ENCODE assay signal across 13 cellular contexts in the genomic region with DNA sequence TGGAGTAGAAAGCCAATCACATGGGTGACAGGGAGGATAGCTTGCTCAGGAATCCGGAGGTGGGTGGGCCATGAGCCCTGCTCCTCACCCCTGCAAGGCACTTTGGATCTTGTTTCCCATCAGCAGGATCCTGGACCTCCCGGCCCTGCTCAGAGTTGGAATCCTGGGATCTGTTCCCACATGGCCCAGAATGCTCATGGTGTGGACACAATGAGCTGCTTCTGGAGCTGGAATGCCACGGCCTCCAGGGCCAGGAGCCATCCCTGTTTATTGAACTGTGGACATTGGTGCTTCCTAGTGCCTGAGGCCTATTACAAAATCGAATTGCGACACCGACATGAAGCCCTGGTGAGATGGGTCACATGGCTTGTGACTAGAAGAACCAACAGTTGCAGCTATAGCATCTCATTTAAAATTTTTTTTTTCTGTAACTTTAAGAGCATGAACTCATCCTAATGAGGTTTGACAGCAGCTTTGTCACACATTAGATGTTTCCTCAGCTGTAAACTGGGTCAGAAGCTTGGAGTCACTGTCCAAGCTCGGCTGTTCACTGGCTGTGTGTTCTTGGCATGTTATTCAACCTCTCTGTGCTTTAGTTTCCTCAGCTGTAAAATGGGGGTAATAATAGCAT. TPM values are rescaled to one million over a fixed set of nuclear protein-coding genes. Genes with fewer than 3 reads are reported as not detected.
DNase-seq lines count a peak whose midpoint lies in the region; ATAC-seq and TF ChIP-seq lines count a peak whose summit lies in the region.
"Had no signal": no experiment of that assay in that cellular context is flagged by ENCODE, and none has a peak within 500 bp of the region (broad histone marks: within the 10 kb centered on the region; RNA-seq: fewer than 3 reads in every experiment).

No MANE protein-coding gene starts in this region.

- H3K4me3 Mint-ChIP-seq in T-helper 2 cell treated with Interferon-gamma antibody and Interleukin-4, amounts not matched to agents 5 μg/mL and 100 μg/mL, for 36 hours = no peak overlapping the region
- H3K4me3 Mint-ChIP-seq: naive thymus-derived CD8-positive, alpha-beta T cell; T-helper 1 cell treated with Interleukin-12 subunit alpha and Interleukin-12 subunit beta and Interleukin-4 antibody, amounts not matched to agents 30 μg/mL and 1 μg/mL, for 36 hours had no signal

- no peak overlapping the region for H3K27ac Mint-ChIP-seq in T-helper 2 cell treated with Interferon-gamma antibody and Interleukin-4, amounts not matched to agents 5 μg/mL and 100 μg/mL, for 36 hours
- H3K27ac Mint-ChIP-seq: naive thymus-derived CD8-positive, alpha-beta T cell; T-helper 1 cell treated with Interleukin-12 subunit alpha and Interleukin-12 subunit beta and Interleukin-4 antibody, amounts not matched to agents 30 μg/mL and 1 μg/mL, for 36 hours had no signal

- no peaks in the 10 kb centered on the region for H3K9me3 Mint-ChIP-seq in T-helper 2 cell treated with Interferon-gamma antibody and Interleukin-4, amounts not matched to agents 5 μg/mL and 100 μg/mL, for 36 hours
- H3K9me3 Mint-ChIP-seq: naive thymus-derived CD8-positive, alpha-beta T cell; T-helper 1 cell treated with Interleukin-12 subunit alpha and Interleukin-12 subunit beta and Interleukin-4 antibody, amounts not matched to agents 30 μg/mL and 1 μg/mL, for 36 hours had no signal

- H2BK120ac ChIP-seq in trophoblast cell (ENCODE audit: insufficient read depth, low read length, poor library complexity) = no peak overlapping the region

- H3K18ac ChIP-seq in trophoblast cell (ENCODE audit: low read length) = no peak overlapping the region

- peak; percentile 93 for DNase-seq in EH (ENCODE audit: low read depth)
- peak; percentile 34 to 90 for DNase-seq in PC-9
- peak; percentile 28 for DNase-seq in fibroblast of the conjunctiva (ENCODE audit: low read depth)
- peak; percentile 76 to 91 for DNase-seq in trophoblast cell
- no peak for DNase-seq in DMS79 (lab: John Stamatoyannopoulos, UW)
- DNase-seq in T-helper 2 cell treated with Interferon-gamma antibody and Interleukin-4, amounts not matched to agents 5 μg/mL and 100 μg/mL, for 36 hours (ENCODE audit: low spot score) = no peak
- no peak for DNase-seq in SHP77 treated with DMSO at 0.1 percent for 48 hours (lab: John Stamatoyannopoulos, UW)
- DNase-seq: activated gamma-delta T cell; naive thymus-derived CD8-positive, alpha-beta T cell; stimulated activated CD4-positive, alpha-beta T cell treated with anti-CD3 and anti-CD28 coated beads, Interleukin-4, amount 100 ng/mL, for 4 hours had no signal

- no peak overlapping the region for H3K27ac ChIP-seq in PC-9
- H3K27ac ChIP-seq in trophoblast cell (ENCODE audit: low read depth, low read length) = peak overlapping the region; percentile 6

- WGBS in trophoblast cell (ENCODE audit: extremely low coverage, insufficient coverage, insufficient read length) = no CpG with 5 or more reads among the region's 7 CpGs

- peak overlapping the region; percentile 16 for H3K4me2 ChIP-seq in PC-9
- no peak overlapping the region for H3K4me2 ChIP-seq in trophoblast cell (ENCODE audit: low read length)

- peaks cover 2% of the 10 kb centered on the region for H3K4me1 Mint-ChIP-seq in T-helper 2 cell treated with Interferon-gamma antibody and Interleukin-4, amounts not matched to agents 5 μg/mL and 100 μg/mL, for 36 hours (ENCODE audit: low read depth)

- H2BK12ac ChIP-seq in trophoblast cell (ENCODE audit: low read length) = no peak overlapping the region

- H3K4me3 ChIP-seq in PC-9 (no peak overlapping the region), trophoblast cell (ENCODE audit: low read depth, low read length) (no peak overlapping the region)

- H3K4ac ChIP-seq in trophoblast cell (ENCODE audit: low read depth, low read length) = no peak overlapping the region

- no peaks in the 10 kb centered on the region for H3K36me3 Mint-ChIP-seq in T-helper 2 cell treated with Interferon-gamma antibody and Interleukin-4, amounts not matched to agents 5 μg/mL and 100 μg/mL, for 36 hours (ENCODE audit: low read depth)
- H3K36me3 Mint-ChIP-seq: naive thymus-derived CD8-positive, alpha-beta T cell had no signal

- no TSS peak for BruUV-seq in PC-9 (replicated peaks; lab: Mats Ljungman, UMichigan)

- H4K8ac ChIP-seq in trophoblast cell (ENCODE audit: low read depth, low read length) = no peak overlapping the region

- no peaks in the 10 kb centered on the region for H4K20me1 ChIP-seq in PC-9 (ENCODE audit: insufficient read depth)

- no peak overlapping the region for H3K23ac ChIP-seq in trophoblast cell (ENCODE audit: low read length)

- no peak overlapping the region for H4K91ac ChIP-seq in trophoblast cell (ENCODE audit: low read depth, low read length)

- H2AK5ac ChIP-seq in trophoblast cell (ENCODE audit: low read length) = no peak overlapping the region

- POLR2A ChIA-PET in PC-9 (lab: Charles Lee; ENCODE audit: unreplicated experiment) = no interaction called here

- no peak overlapping the region for H2BK5ac ChIP-seq in trophoblast cell (ENCODE audit: low read depth, low read length, poor library complexity)

- H3K27me3 ChIP-seq in PC-9 (ENCODE audit: insufficient read depth, low read depth) (no peaks in the 10 kb centered on the region), trophoblast cell (ENCODE audit: insufficient read depth, low read length) (no peaks in the 10 kb centered on the region)

- H3K14ac ChIP-seq in trophoblast cell (ENCODE audit: low read length) = no peak overlapping the region

- no peak overlapping the region for H2AFZ ChIP-seq in PC-9
- no peak overlapping the region for H2AFZ ChIP-seq in trophoblast cell (ENCODE audit: insufficient read depth, low read length, poor library complexity)

- no peak for TF ChIP-seq CTCF in PC-9 (conservative IDR thresholded peaks at IDR 0.05)

- H3K36me3 ChIP-seq in PC-9 (ENCODE audit: low read depth) (peaks cover 19% of the 10 kb centered on the region; the same call in 1 of the 2 replicates), trophoblast cell (ENCODE audit: control insufficient read depth in 1 of 2, insufficient read depth in 2 of 2, low read length in 2 of 2) (peaks cover 27 to 29% of the 10 kb centered on the region in 2 experiments)

- CTCF ChIA-PET in PC-9 (lab: Charles Lee) = interaction anchor here (1.2 kb wide), 1 partner anchor 40 kb away, joined by 3 read pairs; the partner anchor contains the start of gene GOLT1A

- peaks cover 27% of the 10 kb centered on the region for H3F3A ChIP-seq in PC-9 (ENCODE audit: insufficient read depth, low read depth)

- H3K9ac ChIP-seq in trophoblast cell (ENCODE audit: low read length) = no peak overlapping the region

- H4K12ac ChIP-seq in trophoblast cell (ENCODE audit: low read depth, low read length) = no peak overlapping the region

- no peaks in the 10 kb centered on the region for H3K79me1 ChIP-seq in trophoblast cell (ENCODE audit: low read length)

- intact Hi-C loops in PC-9 (cut with micrococcal nuclease; ENCODE audit: unreplicated experiment) = no loop called here

- H3K9me3 ChIP-seq in PC-9 (ENCODE audit: insufficient read depth, low read depth) (no peaks in the 10 kb centered on the region), trophoblast cell (ENCODE audit: insufficient read depth, low read depth, low read length) (peaks cover 2% of the 10 kb centered on the region)

- no peaks in the 10 kb centered on the region for H3K27me3 Mint-ChIP-seq in T-helper 2 cell treated with Interferon-gamma antibody and Interleukin-4, amounts not matched to agents 5 μg/mL and 100 μg/mL, for 36 hours (ENCODE audit: low read depth)

- H3K4me1 ChIP-seq in PC-9 (replicated peaks; ENCODE audit: insufficient read depth) (peaks cover 29% of the 10 kb centered on the region), trophoblast cell (ENCODE audit: control insufficient read depth in 1 of 2, insufficient read depth in 2 of 2, low read length in 2 of 2) (peaks cover 2 to 8% of the 10 kb centered on the region in 2 experiments)

- H3K79me2 ChIP-seq in PC-9 (ENCODE audit: low read depth) (no peaks in the 10 kb centered on the region), trophoblast cell (ENCODE audit: control insufficient read depth, insufficient read depth, low read length, poor library complexity) (no peaks in the 10 kb centered on the region)

- no peak for ATAC-seq in GM19455 (IDR thresholded peaks at IDR 0.05; ENCODE audit: unreplicated experiment)
- ATAC-seq: naive thymus-derived CD8-positive, alpha-beta T cell had no signal

- H3K9me2 ChIP-seq in PC-9 (ENCODE audit: insufficient read depth) = no peaks in the 10 kb centered on the region

RNA-seq across cellular contexts. Expression of gene GOLT1A, which starts 40.4 kb away (rescaled TPM):
- total RNA-seq in PC-9 (2021) = 18.7 and 22.8 TPM in 2 replicates
- polyA plus RNA-seq in trophoblast cell (2013) = 0.74 and 0.76 TPM in 2 replicates
- total RNA-seq: naive thymus-derived CD8-positive, alpha-beta T cell had no signal
- polyA plus RNA-seq: fibroblast of lung had no signal

RNA-seq across cellular contexts. Expression of gene KISS1, which starts 57.9 kb away (rescaled TPM):
- total RNA-seq in PC-9 (2021) = 4.0 and 5.2 TPM in 2 replicates
- 0.08 TPM in 1 of 2 replicates, not detected in the other for polyA plus RNA-seq in trophoblast cell (2013)
- total RNA-seq: naive thymus-derived CD8-positive, alpha-beta T cell had no signal
- polyA plus RNA-seq: naive thymus-derived CD8-positive, alpha-beta T cell had no signal

Comparison
In these comparisons a context has a peak if more than half of its experiments do, and no peak if none do; other contexts are left out.
1. DNase-seq: peak in EH (single experiment), PC-9 (2 of 2), fibroblast of the conjunctiva (single experiment) and trophoblast cell (2 of 2); none in DMS79 (single experiment), T-helper 2 cell treated with Interferon-gamma antibody and Interleukin-4, amounts not matched to agents 5 μg/mL and 100 μg/mL, for 36 hours (single experiment) and SHP77 treated with DMSO at 0.1 percent for 48 hours (single experiment).